Comparison of ENCODE assay signal across 8 cellular contexts in genomic region chr3:184289426-184289938, GRCh38. TPM values are rescaled to one million over a fixed set of nuclear protein-coding genes. Genes with fewer than 3 reads are reported as not detected.
DNase-seq lines count a peak whose midpoint lies in the region; ATAC-seq and TF ChIP-seq lines count a peak whose summit lies in the region.

No MANE protein-coding gene starts in this region.

- H3K27me3 ChIP-seq in right atrium auricular region = no peaks in the 10 kb centered on the region

- peaks cover 11% of the 10 kb centered on the region for H3K27me3 Mint-ChIP-seq in activated naive CD8-positive, alpha-beta T cell treated with anti-CD3 and anti-CD28 coated beads, Interleukin-2, amount 50 U/mL, for 24 hours

- H3K9me3 Mint-ChIP-seq in activated naive CD8-positive, alpha-beta T cell treated with anti-CD3 and anti-CD28 coated beads, Interleukin-2, amount 50 U/mL, for 24 hours = no peaks in the 10 kb centered on the region

- no peaks in the 10 kb centered on the region for H3K4me1 ChIP-seq in right atrium auricular region

- H3K36me3 Mint-ChIP-seq in activated naive CD8-positive, alpha-beta T cell treated with anti-CD3 and anti-CD28 coated beads, Interleukin-2, amount 50 U/mL, for 24 hours (ENCODE audit: low read depth) = no peaks in the 10 kb centered on the region

- ATAC-seq in activated naive CD8-positive, alpha-beta T cell treated with anti-CD3 and anti-CD28 coated beads, Interleukin-2, amount 50 U/mL, for 24 hours = peak; percentile 69
- ATAC-seq in HG03025 (IDR thresholded peaks at IDR 0.05; ENCODE audit: low FRiP score, unreplicated experiment) = no peak

- no peak overlapping the region for H3K4me3 Mint-ChIP-seq in activated naive CD8-positive, alpha-beta T cell treated with anti-CD3 and anti-CD28 coated beads, Interleukin-2, amount 50 U/mL, for 24 hours

- no peak overlapping the region for H3K4me3 ChIP-seq in right atrium auricular region

- H3K27ac Mint-ChIP-seq in activated naive CD8-positive, alpha-beta T cell treated with anti-CD3 and anti-CD28 coated beads, Interleukin-2, amount 50 U/mL, for 24 hours = no peak overlapping the region

- no peaks in the 10 kb centered on the region for H3K9me3 ChIP-seq in right atrium auricular region

- H3K4me1 Mint-ChIP-seq in activated naive CD8-positive, alpha-beta T cell treated with anti-CD3 and anti-CD28 coated beads, Interleukin-2, amount 50 U/mL, for 24 hours = no peaks in the 10 kb centered on the region

- no peaks in the 10 kb centered on the region for H3K36me3 ChIP-seq in right atrium auricular region

- no peak overlapping the region for H3K27ac ChIP-seq in right atrium auricular region

- DNase-seq in NCI-H1105 treated with DMSO at 0.1 percent for 48 hours (lab: John Stamatoyannopoulos, UW) (peak; percentile 76), SKM-1 treated with dmso at 0.1 percent for 144 hours (lab: John Stamatoyannopoulos, UW; ENCODE audit: unreplicated experiment) (peak; percentile 31), right atrium auricular region (ENCODE audit: low spot score) (no peak), GOT3 (lab: John Stamatoyannopoulos, UW) (no peak)
- DNase-seq in activated naive CD8-positive, alpha-beta T cell treated with anti-CD3 and anti-CD28 coated beads, Interleukin-2, amount 50 U/mL, for 24 hours = peak; percentile 80
- peak; percentile 48 to 66 for DNase-seq in stimulated activated CD4-positive, alpha-beta T cell treated with anti-CD3 and anti-CD28 coated beads, Interleukin-12 subunit alpha, Interleukin-12 subunit beta, amount 100 ng/mL, for 24 hours (ENCODE audit: low read depth in 2 of 2)

- TF ChIP-seq CTCF in GM12872 (IDR thresholded peaks at IDR 0.05; ENCODE audit: insufficient read depth, low read depth, low read length) (peak; percentile 73), right atrium auricular region (IDR thresholded peaks at IDR 0.05) (peak; percentile 15 to 66)

RNA-seq across cellular contexts. Expression of gene PSMD2, which starts 9.6 kb away (rescaled TPM):
- 100 to 1,000 TPM; 213 to 259 TPM for total RNA-seq in right atrium auricular region

RNA-seq across cellular contexts. Expression of gene ECE2, which starts 13.7 kb away (rescaled TPM):
- total RNA-seq in right atrium auricular region = 1 to 10 TPM in 1 of 2 donors, not detected in 1; 1.6 TPM

RNA-seq across cellular contexts. Expression of gene EIF4G1, which starts 24.9 kb away (rescaled TPM):
- total RNA-seq in right atrium auricular region = 100 to 1,000 TPM; 270 to 276 TPM

RNA-seq across cellular contexts. Expression of gene CAMK2N2, which starts 28.1 kb away (rescaled TPM):
- not detected for total RNA-seq in right atrium auricular region

RNA-seq across cellular contexts. Expression of gene EEF1AKMT4, which starts 40.0 kb away (rescaled TPM):
- total RNA-seq in right atrium auricular region = 1 to 10 TPM; 2.1 TPM

Comparison
In these comparisons a context has a peak if more than half of its experiments do, and no peak if none do; other contexts are left out.
1. DNase-seq: peak in NCI-H1105 treated with DMSO at 0.1 percent for 48 hours (single experiment), SKM-1 treated with dmso at 0.1 percent for 144 hours (single experiment), activated naive CD8-positive, alpha-beta T cell treated with anti-CD3 and anti-CD28 coated beads, Interleukin-2, amount 50 U/mL, for 24 hours (single experiment) and stimulated activated CD4-positive, alpha-beta T cell treated with anti-CD3 and anti-CD28 coated beads, Interleukin-12 subunit alpha, Interleukin-12 subunit beta, amount 100 ng/mL, for 24 hours (2 of 2); none in right atrium auricular region (single experiment) and GOT3 (single experiment).